10 cellular contexts compared by ENCODE assay signal in genomic region chr11:64208796-64209562, GRCh38. TPM values are rescaled to one million over a fixed set of nuclear protein-coding genes. Genes with fewer than 3 reads are reported as not detected.
DNase-seq lines count a peak whose midpoint lies in the region; ATAC-seq and TF ChIP-seq lines count a peak whose summit lies in the region.
"Had no signal": no experiment of that assay in that cellular context is flagged by ENCODE, and none has a peak within 500 bp of the region (broad histone marks: within the 10 kb centered on the region; RNA-seq: fewer than 3 reads in every experiment).

No MANE protein-coding gene starts in this region.

- peak overlapping the region in 1 of 10 donors; percentile 76 for H3K4me3 ChIP-seq in heart right ventricle
- peak overlapping the region in 1 of 4 donors; percentile 62 for H3K4me3 ChIP-seq in upper lobe of left lung
- H3K4me3 ChIP-seq: ovary had no signal

- DNase-seq in heart right ventricle (no peak), Right ventricle myocardium superior (no peak), mesothelial cell of epicardium (ENCODE audit: low spot score in 2 of 2, unreplicated experiment in 2 of 2) (no peak), upper lobe of left lung (peak in 1 of 2 donors; percentile 59), NCI-H2107 treated with DMSO at 0.1 percent for 48 hours (lab: John Stamatoyannopoulos, UW; ENCODE audit: unreplicated experiment) (no peak)
- DNase-seq in activated naive CD8-positive, alpha-beta T cell treated with anti-CD3 and anti-CD28 coated beads for 36 hours = no peak
- DNase-seq: NCI-H510A had no signal

- no peak for TF ChIP-seq EP300 in upper lobe of left lung (IDR thresholded peaks at IDR 0.05)

- peak overlapping the region; percentile 94 for H3K4me3 Mint-ChIP-seq in activated naive CD8-positive, alpha-beta T cell treated with anti-CD3 and anti-CD28 coated beads for 36 hours
- H3K4me3 Mint-ChIP-seq in mesothelial cell of epicardium = no peak overlapping the region

- no peaks in the 10 kb centered on the region for H3K27me3 ChIP-seq in heart right ventricle
- H3K27me3 ChIP-seq in upper lobe of left lung = no peaks in the 10 kb centered on the region
- H3K27me3 ChIP-seq: ovary had no signal

- ATAC-seq in heart right ventricle (no peak), Right ventricle myocardium superior (ENCODE audit: poor library complexity) (no peak), upper lobe of left lung (ENCODE audit: low FRiP score in 2 of 2) (no peak), GM19452 (IDR thresholded peaks at IDR 0.05; ENCODE audit: unreplicated experiment) (no peak), HG02981 (IDR thresholded peaks at IDR 0.05; ENCODE audit: unreplicated experiment) (no peak)

- peak overlapping the region; percentile 98 for H3K27ac Mint-ChIP-seq in activated naive CD8-positive, alpha-beta T cell treated with anti-CD3 and anti-CD28 coated beads for 36 hours
- H3K27ac Mint-ChIP-seq in mesothelial cell of epicardium = peak overlapping the region; percentile 47

- H3K27me3 Mint-ChIP-seq in activated naive CD8-positive, alpha-beta T cell treated with anti-CD3 and anti-CD28 coated beads for 36 hours = no peaks in the 10 kb centered on the region
- H3K27me3 Mint-ChIP-seq in mesothelial cell of epicardium (ENCODE audit: low read depth) = no peaks in the 10 kb centered on the region

- H3K27ac ChIP-seq in heart right ventricle = peak overlapping the region in 8 of 10 donors; percentile 84 to 99 (median 92)
- H3K27ac ChIP-seq in upper lobe of left lung = peak overlapping the region; percentile 86 to 94 (median 90)

- H3K36me3 ChIP-seq in heart right ventricle (peaks cover 0 to 71% (median 11%) of the 10 kb centered on the region in 9 donors), upper lobe of left lung (peaks cover 0 to 31% (median 22%) of the 10 kb centered on the region in 4 donors)
- H3K36me3 ChIP-seq: ovary had no signal

- intact Hi-C loops in heart right ventricle (cut with DNase I) = loop anchor here in 3 of 10 donors (5.0 kb wide), 2 partner anchors 88 to 93 kb away; partner anchors contain the start of gene CATSPERZ (in 1 of the 3)
- intact Hi-C loops in Right ventricle myocardium superior (cut with DNase I) = no loop called here

- H3K4me1 ChIP-seq in heart right ventricle (peaks cover 7 to 55% (median 39%) of the 10 kb centered on the region in 9 donors), upper lobe of left lung (peaks cover 24 to 46% (median 36%) of the 10 kb centered on the region in 4 donors)

- TF ChIP-seq CTCF in heart right ventricle (IDR thresholded peaks at IDR 0.05) (no peak), mesothelial cell of epicardium (IDR thresholded peaks at IDR 0.05; ENCODE audit: unreplicated experiment) (no peak), upper lobe of left lung (IDR thresholded peaks at IDR 0.05) (no peak)

- no peaks in the 10 kb centered on the region for H3K9me3 Mint-ChIP-seq in activated naive CD8-positive, alpha-beta T cell treated with anti-CD3 and anti-CD28 coated beads for 36 hours
- no peaks in the 10 kb centered on the region for H3K9me3 Mint-ChIP-seq in mesothelial cell of epicardium

- no peaks in the 10 kb centered on the region for H3K9me3 ChIP-seq in heart right ventricle
- no peaks in the 10 kb centered on the region for H3K9me3 ChIP-seq in upper lobe of left lung
- H3K9me3 ChIP-seq: ovary had no signal

- TF ChIP-seq POLR2A in upper lobe of left lung (IDR thresholded peaks at IDR 0.05) = no peak

- H3K4me1 Mint-ChIP-seq in activated naive CD8-positive, alpha-beta T cell treated with anti-CD3 and anti-CD28 coated beads for 36 hours = peaks cover 46% of the 10 kb centered on the region
- peaks cover 8% of the 10 kb centered on the region for H3K4me1 Mint-ChIP-seq in mesothelial cell of epicardium

- WGBS in heart right ventricle, 2 donors = 83 to 88% methylated on average over 18 of the region's 18 CpGs
- 84 to 86% methylated on average over 16 to 18 of the region's 18 CpGs for WGBS in upper lobe of left lung, 2 donors

- H3K36me3 Mint-ChIP-seq in activated naive CD8-positive, alpha-beta T cell treated with anti-CD3 and anti-CD28 coated beads for 36 hours = peaks cover 57% of the 10 kb centered on the region
- peaks cover 6% of the 10 kb centered on the region for H3K36me3 Mint-ChIP-seq in mesothelial cell of epicardium

RNA-seq across cellular contexts. Expression of gene FERMT3, which starts 2.5 kb away (rescaled TPM):
- total RNA-seq in heart right ventricle (10 to 100 TPM in 1 of 10 donors, 1 to 10 TPM in 9; 2.3 to 30.8 (median 5.4) TPM), Right ventricle myocardium superior (6.0 TPM), mesothelial cell of epicardium (4.8 to 8.4 TPM (median 5.9 TPM) in 3 replicates), upper lobe of left lung (100 to 1,000 TPM in 3 of 6 donors, 10 to 100 TPM in 3; 33.2 to 119 (median 89.3) TPM)
- 1 to 10 TPM; 7.5 to 9.2 TPM for polyA plus RNA-seq in heart right ventricle
- 100 to 1,000 TPM; 217 to 235 TPM for total RNA-seq in activated naive CD8-positive, alpha-beta T cell treated with anti-CD3 and anti-CD28 coated beads for 36 hours

RNA-seq across cellular contexts. Expression of gene TRPT1, which starts 17.0 kb away (rescaled TPM):
- 10 to 100 TPM; 50.5 to 81.7 (median 61.4) TPM for total RNA-seq in heart right ventricle
- 100 to 1,000 TPM in 1 of 2 donors, 10 to 100 TPM in 1; 87.2 to 188 TPM for polyA plus RNA-seq in heart right ventricle
- total RNA-seq in Right ventricle myocardium superior = 79.8 TPM
- 10 to 100 TPM; 24.1 to 24.4 TPM for total RNA-seq in activated naive CD8-positive, alpha-beta T cell treated with anti-CD3 and anti-CD28 coated beads for 36 hours
- 38.9 to 41.1 TPM (median 40.9 TPM) in 3 replicates for total RNA-seq in mesothelial cell of epicardium
- 10 to 100 TPM; 27.2 to 69.1 (median 35.2) TPM for total RNA-seq in upper lobe of left lung

RNA-seq across cellular contexts. Expression of gene NUDT22, which starts 17.1 kb away (rescaled TPM):
- total RNA-seq in heart right ventricle (10 to 100 TPM; 57.3 to 85.6 (median 71.0) TPM), Right ventricle myocardium superior (60.8 TPM), mesothelial cell of epicardium (31.9 to 35.6 TPM (median 33.7 TPM) in 3 replicates), upper lobe of left lung (10 to 100 TPM; 30.3 to 94.3 (median 68.0) TPM)
- polyA plus RNA-seq in heart right ventricle = 10 to 100 TPM; 93.0 to 95.2 TPM
- 10 to 100 TPM; 58.4 to 69.6 TPM for total RNA-seq in activated naive CD8-positive, alpha-beta T cell treated with anti-CD3 and anti-CD28 coated beads for 36 hours

RNA-seq across cellular contexts. Expression of gene DNAJC4, which starts 21.4 kb away (rescaled TPM):
- 10 to 100 TPM; 46.6 to 64.7 (median 52.0) TPM for total RNA-seq in heart right ventricle
- 100 to 1,000 TPM in 1 of 2 donors, 10 to 100 TPM in 1; 48.0 to 173 TPM for polyA plus RNA-seq in heart right ventricle
- 58.0 TPM for total RNA-seq in Right ventricle myocardium superior
- total RNA-seq in activated naive CD8-positive, alpha-beta T cell treated with anti-CD3 and anti-CD28 coated beads for 36 hours = 10 to 100 TPM; 16.5 to 17.7 TPM
- total RNA-seq in mesothelial cell of epicardium = 43.6 to 49.4 TPM (median 45.0 TPM) in 3 replicates
- 10 to 100 TPM; 25.0 to 52.0 (median 39.2) TPM for total RNA-seq in upper lobe of left lung

RNA-seq across cellular contexts. Expression of gene STIP1, which starts 23.0 kb away (rescaled TPM):
- total RNA-seq in heart right ventricle (100 to 1,000 TPM in 1 of 10 donors, 10 to 100 TPM in 9; 67.4 to 105 (median 87.9) TPM), Right ventricle myocardium superior (116 TPM), mesothelial cell of epicardium (127 to 133 TPM (median 131 TPM) in 3 replicates), upper lobe of left lung (100 to 1,000 TPM in 1 of 6 donors, 10 to 100 TPM in 5; 37.8 to 132 (median 82.6) TPM)
- polyA plus RNA-seq in heart right ventricle = 100 to 1,000 TPM in 1 of 2 donors, 10 to 100 TPM in 1; 55.3 to 144 TPM
- total RNA-seq in activated naive CD8-positive, alpha-beta T cell treated with anti-CD3 and anti-CD28 coated beads for 36 hours = 100 to 1,000 TPM; 373 to 379 TPM
